ENCODE assay signal across 1 cellular context in genomic region chr22:20528405-20528978, GRCh38.
TF ChIP-seq lines count a peak whose summit lies in the region.

No MANE protein-coding gene starts in this region.

TF ChIP-seq in IMR-90, 13 proteins besides CTCF, POLR2A, EP300 and RAD21 (continued from another document):
- TF ChIP-seq BHLHE40 (IDR thresholded peaks at IDR 0.05; ENCODE audit: low read depth, low read length) (no peak), CHD1 (IDR thresholded peaks at IDR 0.05; ENCODE audit: low read depth, low read length) (no peak), FOS (IDR thresholded peaks at IDR 0.05; ENCODE audit: low read depth, low read length) (no peak), MAZ (IDR thresholded peaks at IDR 0.05; ENCODE audit: borderline replicate concordance, low read depth, low read length) (no peak), NFE2L2 (IDR thresholded peaks at IDR 0.05; ENCODE audit: low read depth, low read length) (no peak)
